ENCODE assay signal across 11 cellular contexts in the genomic region with DNA sequence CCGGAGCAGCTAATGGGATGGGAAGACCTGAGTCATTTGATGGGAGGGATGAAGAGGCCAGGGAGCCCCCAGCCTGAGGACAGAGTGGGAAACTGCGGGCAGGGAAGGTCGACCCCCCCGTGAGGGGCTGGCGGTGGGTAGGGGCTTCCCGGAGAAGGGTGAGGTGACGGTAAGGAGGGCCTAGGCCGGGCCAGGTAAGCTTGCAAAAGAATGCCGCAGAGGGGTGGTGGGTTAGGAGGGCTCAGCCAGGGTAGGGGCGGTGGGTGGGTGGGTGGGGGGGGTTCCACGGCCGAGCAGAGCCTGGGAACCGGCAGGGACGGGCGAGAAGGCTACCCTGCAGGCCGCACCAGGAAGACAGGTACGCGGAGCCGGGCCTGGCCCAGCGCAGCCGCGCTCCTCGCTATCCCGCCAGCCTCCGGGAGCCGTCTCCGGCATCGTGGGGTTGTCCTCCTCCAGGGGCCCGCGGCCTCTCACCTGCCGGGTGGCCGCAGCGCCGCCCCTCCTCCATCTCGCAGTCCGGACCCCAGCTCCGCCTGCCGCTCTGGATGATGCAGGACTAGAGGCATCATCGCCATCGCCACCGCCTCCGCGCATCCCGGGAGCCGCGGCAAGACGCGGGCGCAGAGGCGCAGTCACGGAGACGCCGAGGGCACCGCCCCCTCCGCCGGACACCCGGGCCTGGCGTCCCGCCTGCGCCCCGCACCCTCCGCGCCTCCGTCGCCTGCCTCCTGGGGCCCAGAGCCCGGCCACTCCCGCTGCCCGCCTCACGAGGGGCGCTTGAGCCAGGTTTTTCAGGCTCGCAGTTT. TPM values are rescaled to one million over a fixed set of nuclear protein-coding genes. Genes with fewer than 3 reads are reported as not detected.
A peak's percentile ranks its signal among the peaks of the same experiment; 100 is the strongest.
DNase-seq lines count a peak whose midpoint lies in the region; ATAC-seq, FAIRE-seq and TF ChIP-seq lines count a peak whose summit lies in the region.
"Had no signal": no experiment of that assay in that cellular context is flagged by ENCODE, and none has a peak within 500 bp of the region (broad histone marks: within the 10 kb centered on the region; RNA-seq: fewer than 3 reads in every experiment).

A gene (minus strand): TSS at position 614 of the 806 bp plus-strand sequence. CDS start 5,211 bp downstream, outside the sequence.

- H3K27ac Mint-ChIP-seq in immature natural killer cell = peak within 1 kb of the TSS in 1 of 6 donors; percentile 6
- H3K27ac Mint-ChIP-seq: activated CD4-positive, alpha-beta T cell treated with anti-CD3 and anti-CD28 coated beads, Interleukin-2, amount 10 ng/mL, durations not matched to agents 7 days and 5 days had no signal

- H3K4me3 ChIP-seq in H7 (ENCODE audit: insufficient read depth, low read depth, low read length) = peak within 1 kb of the TSS; percentile 31; the same call in 1 of the 2 replicates
- H3K4me3 ChIP-seq in coronary artery = peak within 1 kb of the TSS; percentile 69
- peak within 1 kb of the TSS in 1 of 4 donors; percentile 33 for H3K4me3 ChIP-seq in gastrocnemius medialis

- no peak within 1 kb of the TSS for H3K4me3 Mint-ChIP-seq in immature natural killer cell
- H3K4me3 Mint-ChIP-seq: activated CD4-positive, alpha-beta T cell treated with anti-CD3 and anti-CD28 coated beads, Interleukin-2, amount 10 ng/mL, durations not matched to agents 7 days and 5 days had no signal

- no peaks in the 10 kb centered on the region for H3K9me3 ChIP-seq in gastrocnemius medialis

- DNase-seq in H7 = peak; percentile 81
- DNase-seq in coronary artery (ENCODE audit: low spot score) = peak; percentile 76
- DNase-seq in inferior parietal cortex (ENCODE audit: extremely low spot score) = peak; percentile 50
- no peak for DNase-seq in gastrocnemius medialis
- no peak for DNase-seq in GM12891 (ENCODE audit: insufficient read length, low spot score)
- DNase-seq in immature natural killer cell = no peak
- DNase-seq in HUDEP-2 (lab: John Stamatoyannopoulos, UW; ENCODE audit: unreplicated experiment in 76 of 76) = no peak
- DNase-seq: activated CD4-positive, alpha-beta T cell treated with anti-CD3 and anti-CD28 coated beads, Interleukin-2, amount 10 ng/mL, durations not matched to agents 7 days and 5 days; GF-D8; kidney glomerular epithelial cell had no signal

- H3K36me3 ChIP-seq in H7 (replicated peaks; ENCODE audit: control insufficient read depth, insufficient read depth, low read length) = no peaks in the 10 kb centered on the region
- H3K36me3 ChIP-seq in gastrocnemius medialis = peaks cover 0 to 15% of the 10 kb centered on the region in 2 donors

- peaks cover 0 to 11% of the 10 kb centered on the region in 2 donors for H3K4me1 Mint-ChIP-seq in immature natural killer cell

- peaks cover 0 to 16% (median 8%) of the 10 kb centered on the region in 3 donors for H3K36me3 Mint-ChIP-seq in immature natural killer cell

- TF ChIP-seq CTCF in coronary artery (IDR thresholded peaks at IDR 0.05) (no peak), gastrocnemius medialis (IDR thresholded peaks at IDR 0.05 in 4 of 5, conservative IDR thresholded peaks at IDR 0.05 in 1 of 5) (no peak)

- FAIRE-seq in GM12891 (lab: Jason Lieb, UNC) = no peak

- H3K27ac ChIP-seq in coronary artery (no peak within 1 kb of the TSS), gastrocnemius medialis (no peak within 1 kb of the TSS)

- peaks cover 0 to 15% of the 10 kb centered on the region in 2 donors for H3K4me1 ChIP-seq in gastrocnemius medialis

- in situ Hi-C loops in gastrocnemius medialis (cut with MboI; ENCODE audit: low sequenced_read_pairs in 4 of 4) = no loop called here

- no peaks in the 10 kb centered on the region for H3K27me3 ChIP-seq in H7 (ENCODE audit: control insufficient read depth, insufficient read depth, low read length)
- H3K27me3 ChIP-seq in gastrocnemius medialis = no peaks in the 10 kb centered on the region

- peaks cover 0 to 5% (median 0%) of the 10 kb centered on the region in 3 donors for H3K27me3 Mint-ChIP-seq in immature natural killer cell (ENCODE audit: low read depth in 3 of 3)
- H3K27me3 Mint-ChIP-seq: activated CD4-positive, alpha-beta T cell treated with anti-CD3 and anti-CD28 coated beads, Interleukin-2, amount 10 ng/mL, durations not matched to agents 7 days and 5 days had no signal

- intact Hi-C loops in gastrocnemius medialis (cut with DNase I; ENCODE audit: low total_unique reads) = no loop called here

- no peak for TF ChIP-seq POLR2A in gastrocnemius medialis (IDR thresholded peaks at IDR 0.05)
- no peak for TF ChIP-seq POLR2A in GM12891 (IDR thresholded peaks at IDR 0.05; ENCODE audit: low read depth, low read length)

- no peaks in the 10 kb centered on the region for H3K9me3 Mint-ChIP-seq in immature natural killer cell
- H3K9me3 Mint-ChIP-seq: activated CD4-positive, alpha-beta T cell treated with anti-CD3 and anti-CD28 coated beads, Interleukin-2, amount 10 ng/mL, durations not matched to agents 7 days and 5 days had no signal

- ATAC-seq in gastrocnemius medialis (peak; percentile 20 to 21), GM18868 (IDR thresholded peaks at IDR 0.05; ENCODE audit: unreplicated experiment) (no peak)

TF ChIP-seq in GM12891, 5 proteins besides CTCF, POLR2A, EP300 and RAD21:
- no peak for TF ChIP-seq POU2F2 (IDR thresholded peaks at IDR 0.05; ENCODE audit: low read depth, low read length)
- no peak for TF ChIP-seq POLR2AphosphoS5 (IDR thresholded peaks at IDR 0.05; ENCODE audit: low read depth, low read length)
- TF ChIP-seq PAX5 (IDR thresholded peaks at IDR 0.05; ENCODE audit: insufficient read depth, low read length, severe bottlenecking) = no peak
- TF ChIP-seq TAF1 (IDR thresholded peaks at IDR 0.05; ENCODE audit: low read depth, low read length) = no peak
- no peak for TF ChIP-seq SPI1 (IDR thresholded peaks at IDR 0.05; ENCODE audit: low read depth, low read length)

RNA-seq across cellular contexts. Expression of the gene that starts here (rescaled TPM):
- 0.45 and 0.81 TPM in 2 replicates for total RNA-seq in H7 (2014; rRNA removed; shearing (Covaris generic))
- 10 to 100 TPM in 1 of 4 donors, 1 to 10 TPM in 2, under 1 TPM in 1; 0.80 to 19.6 (median 1.3) TPM for total RNA-seq in gastrocnemius medialis
- 0.72 TPM for polyA plus RNA-seq in GM12891 (2012; ENCODE audit: low read depth, missing spikeins)
- polyA plus RNA-seq in immature natural killer cell = not detected

Comparison
In these comparisons a context has a peak if more than half of its experiments do, and no peak if none do; other contexts are left out.
1. Peak in DNase-seq and H3K4me3 ChIP-seq in H7; RNA of the gene not detected or under 1 TPM.
2. DNase-seq: peak in coronary artery (single experiment) and inferior parietal cortex (single experiment); none in gastrocnemius medialis (0 of 2), GM12891 (single experiment), immature natural killer cell (0 of 3) and HUDEP-2 (0 of 76).